In genomic region chr2:69645026-69645425, GRCh38 we compare ENCODE assay signal across 7 cellular contexts. TPM values are rescaled to one million over a fixed set of nuclear protein-coding genes. Genes with fewer than 3 reads are reported as not detected.
DNase-seq lines count a peak whose midpoint lies in the region; TF ChIP-seq lines count a peak whose summit lies in the region.

No MANE protein-coding gene starts in this region.

- TF ChIP-seq CTCF in GM12865 (IDR thresholded peaks at IDR 0.05; ENCODE audit: insufficient read depth, low read depth, low read length, missing control alignments), result no peak

- H3K27ac ChIP-seq in caudate nucleus (ENCODE audit: low read depth, low read length), result peak overlapping the region; percentile 99

- peak overlapping the region; percentile 71 for H3K4me3 ChIP-seq in GM12865 (ENCODE audit: low read depth, low read length)

- DNase-seq in GM12865 (ENCODE audit: low read depth) (peak; percentile 43), NCI-H526 (lab: John Stamatoyannopoulos, UW) (peak; percentile 15 to 22), caudate nucleus (lab: John Stamatoyannopoulos, UW) (peak in 3 of 61 donors; percentile 21 to 22 (median 21)), myocyte (ENCODE audit: low read depth) (peak; percentile 8), amniotic stem cell (lab: John Stamatoyannopoulos, UW) (no peak), germinal center (ENCODE audit: low spot score) (no peak), SK-N-DZ (ENCODE audit: low spot score) (no peak)

RNA-seq across cellular contexts. Expression of gene AAK1, which starts 1.5 kb away (rescaled TPM):
- 28.3 and 39.0 TPM in 2 replicates for total RNA-seq in myocyte
- 27.0 TPM for polyA plus RNA-seq in myocyte (2012)
- polyA plus RNA-seq in SK-N-DZ (2014; cell fraction: cytosol; rRNA removed), result 5.1 and 6.1 TPM in 2 replicates
- 2.6 and 4.3 TPM in 2 replicates for polyA plus RNA-seq in SK-N-DZ (2014; cell fraction: nucleus; rRNA removed)

Comparison
In these comparisons a context has a peak if more than half of its experiments do, and no peak if none do; other contexts are left out.
1. DNase-seq: peak in GM12865 (single experiment), NCI-H526 (2 of 2) and myocyte (single experiment); none in amniotic stem cell (single experiment), germinal center (single experiment) and SK-N-DZ (single experiment).